36 cellular contexts compared by ENCODE assay signal in the genomic region with DNA sequence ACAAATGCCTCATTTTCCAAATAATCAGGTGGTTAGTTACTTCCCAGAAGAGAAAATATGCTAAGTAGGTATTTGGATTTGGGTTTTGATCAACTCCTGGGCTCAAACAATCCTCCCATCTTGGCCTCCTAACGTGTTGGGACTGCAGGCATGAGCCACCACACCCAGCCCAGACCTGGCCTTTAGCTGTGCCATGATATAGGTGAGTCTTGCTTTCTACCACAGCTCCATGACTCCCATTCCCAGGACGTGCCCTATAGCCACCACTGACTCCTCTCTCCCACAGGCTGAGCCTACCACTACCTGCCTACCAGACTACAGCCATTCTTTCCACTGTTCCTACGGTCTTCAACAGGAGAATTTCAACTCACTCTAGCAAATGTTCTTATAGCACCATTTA. TPM values are rescaled to one million over a fixed set of nuclear protein-coding genes. Genes with fewer than 3 reads are reported as not detected.
"Had no signal": no experiment of that assay in that cellular context is flagged by ENCODE, and none has a peak within 500 bp of the region (broad histone marks: within the 10 kb centered on the region; RNA-seq: fewer than 3 reads in every experiment).

No MANE protein-coding gene starts in this region.

- H3K27me3 ChIP-seq: ascending aorta, breast epithelium, cardiac muscle cell, colonic mucosa, dorsolateral prefrontal cortex, gastrocnemius medialis had no signal

- H3K4me3 Mint-ChIP-seq: activated CD4-positive, alpha-beta memory T cell treated with anti-CD3 and anti-CD28 coated beads for 36 hours; activated CD4-positive, alpha-beta T cell treated with anti-CD3 and anti-CD28 coated beads for 36 hours; activated CD4-positive, alpha-beta T cell treated with anti-CD3 and anti-CD28 coated beads, Interleukin-2, amount 10 ng/mL, durations not matched to agents 24 days and 14 days; activated CD8-positive, alpha-beta T cell treated with anti-CD3 and anti-CD28 coated beads, Interleukin-2, amount 10 ng/mL, durations not matched to agents 7 days and 5 days; activated naive CD4-positive, alpha-beta T cell treated with anti-CD3 and anti-CD28 coated beads, Interleukin-2, amount 10 ng/mL, durations not matched to agents 7 days and 5 days; activated naive CD8-positive, alpha-beta T cell treated with anti-CD3 and anti-CD28 coated beads, Interleukin-2, amount 10 ng/mL, durations not matched to agents 7 days and 5 days; activated T-cell treated with anti-CD3 and anti-CD28 coated beads, Interleukin-2, amount 50 U/mL, for 24 hours; activated T-cell treated with anti-CD3 and anti-CD28 coated beads, Interleukin-2, amount 50 U/mL, for 72 hours; brain; dendritic cell treated with granulocyte-macrophage colony-stimulating factor and Interleukin-4, amounts not matched to agents 40 ng/mL and 50 ng/mL, for 4 days; endodermal cell; T-cell; T-helper 1 cell treated with Interleukin-12 subunit alpha and Interleukin-12 subunit beta and Interleukin-4 antibody, amounts not matched to agents 30 μg/mL and 1 μg/mL, for 36 hours had no signal

- H3K4me1 Mint-ChIP-seq: activated CD4-positive, alpha-beta T cell treated with anti-CD3 and anti-CD28 coated beads for 36 hours; activated CD4-positive, alpha-beta T cell treated with anti-CD3 and anti-CD28 coated beads, Interleukin-2, amount 10 ng/mL, durations not matched to agents 24 days and 14 days; activated naive CD4-positive, alpha-beta T cell treated with anti-CD3 and anti-CD28 coated beads, Interleukin-2, amount 10 ng/mL, durations not matched to agents 7 days and 5 days; activated naive CD8-positive, alpha-beta T cell treated with anti-CD3 and anti-CD28 coated beads, Interleukin-2, amount 10 ng/mL, durations not matched to agents 7 days and 5 days; T-cell had no signal

- ATAC-seq: activated CD4-positive, alpha-beta T cell treated with anti-CD3 and anti-CD28 coated beads for 36 hours; activated CD8-positive, alpha-beta T cell treated with anti-CD3 and anti-CD28 coated beads, Interleukin-2, amount 10 ng/mL, durations not matched to agents 7 days and 5 days; activated naive CD4-positive, alpha-beta T cell treated with anti-CD3 and anti-CD28 coated beads, Interleukin-2, amount 50 U/mL, for 72 hours; activated T-cell treated with anti-CD3 and anti-CD28 coated beads, Interleukin-2, amount 50 U/mL, for 72 hours; esophagus mucosa; foreskin keratinocyte; gastrocnemius medialis; T-cell had no signal

- DNase-seq: activated CD4-positive, alpha-beta memory T cell treated with anti-CD3 and anti-CD28 coated beads for 36 hours; activated CD4-positive, alpha-beta T cell treated with anti-CD3 and anti-CD28 coated beads for 36 hours; activated CD4-positive, alpha-beta T cell treated with anti-CD3 and anti-CD28 coated beads, Interleukin-2, amount 10 ng/mL, durations not matched to agents 24 days and 14 days; activated CD4-positive, CD25-positive, alpha-beta regulatory T cell; activated CD4-positive, CD25-positive, alpha-beta regulatory T cell treated with anti-CD3 and anti-CD28 coated beads, Interleukin-2, amount 50 U/mL, for 72 hours; activated CD8-positive, alpha-beta memory T cell treated with anti-CD3 and anti-CD28 coated beads, Interleukin-2, amount 50 U/mL, for 48 hours; activated CD8-positive, alpha-beta T cell treated with anti-CD3 and anti-CD28 coated beads, Interleukin-2, amount 10 ng/mL, durations not matched to agents 7 days and 5 days; activated gamma-delta T cell; activated naive CD4-positive, alpha-beta T cell; activated naive CD4-positive, alpha-beta T cell treated with anti-CD3 and anti-CD28 coated beads, Interleukin-2, amount 10 ng/mL, durations not matched to agents 7 days and 5 days; activated naive CD8-positive, alpha-beta T cell treated with anti-CD3 and anti-CD28 coated beads, Interleukin-2, amount 10 ng/mL, durations not matched to agents 7 days and 5 days; activated T-cell treated with anti-CD3 and anti-CD28 coated beads for 4 hours; activated T-cell treated with anti-CD3 and anti-CD28 coated beads, Interleukin-2, amount 50 U/mL, for 24 hours; activated T-cell treated with anti-CD3 and anti-CD28 coated beads, Interleukin-2, amount 50 U/mL, for 72 hours; central memory CD4-positive, alpha-beta T cell; cerebellar nuclear complex; colonic mucosa; dorsolateral prefrontal cortex; effector memory CD4-positive, alpha-beta T cell; endodermal cell; foreskin keratinocyte; gastrocnemius medialis; glutamatergic neuron; SW 1271; T-cell; T-helper 9 cell had no signal

- H3K4me1 ChIP-seq: ascending aorta, breast epithelium, colonic mucosa had no signal

- H3K4me3 ChIP-seq: ascending aorta, breast epithelium, cardiac muscle cell, colonic mucosa, dorsolateral prefrontal cortex, gastrocnemius medialis had no signal

- H3K27ac ChIP-seq: ascending aorta, breast epithelium, cardiac muscle cell, colonic mucosa, dorsolateral prefrontal cortex, foreskin keratinocyte, gastrocnemius medialis had no signal

- H3K9me3 ChIP-seq: ascending aorta, breast epithelium, colonic mucosa, gastrocnemius medialis had no signal

- H3K36me3 Mint-ChIP-seq: activated CD4-positive, alpha-beta memory T cell treated with anti-CD3 and anti-CD28 coated beads for 36 hours; activated naive CD4-positive, alpha-beta T cell treated with anti-CD3 and anti-CD28 coated beads, Interleukin-2, amount 10 ng/mL, durations not matched to agents 7 days and 5 days; activated naive CD4-positive, alpha-beta T cell treated with anti-CD3 and anti-CD28 coated beads, Interleukin-2, amount 50 U/mL, for 72 hours; activated naive CD8-positive, alpha-beta T cell treated with anti-CD3 and anti-CD28 coated beads, Interleukin-2, amount 10 ng/mL, durations not matched to agents 7 days and 5 days; brain; T-cell had no signal

- H3K27me3 Mint-ChIP-seq: activated CD4-positive, alpha-beta memory T cell treated with anti-CD3 and anti-CD28 coated beads for 36 hours; activated CD4-positive, alpha-beta T cell treated with anti-CD3 and anti-CD28 coated beads for 36 hours; activated CD4-positive, alpha-beta T cell treated with anti-CD3 and anti-CD28 coated beads, Interleukin-2, amount 10 ng/mL, durations not matched to agents 24 days and 14 days; activated T-cell treated with anti-CD3 and anti-CD28 coated beads, Interleukin-2, amount 50 U/mL, for 24 hours; T-cell had no signal

- H3K36me3 ChIP-seq: ascending aorta, breast epithelium, cardiac muscle cell, colonic mucosa, gastrocnemius medialis had no signal

- H3K9me3 Mint-ChIP-seq: activated CD4-positive, alpha-beta memory T cell treated with anti-CD3 and anti-CD28 coated beads for 36 hours; activated CD4-positive, alpha-beta T cell treated with anti-CD3 and anti-CD28 coated beads, Interleukin-2, amount 10 ng/mL, durations not matched to agents 24 days and 14 days; activated naive CD4-positive, alpha-beta T cell treated with anti-CD3 and anti-CD28 coated beads, Interleukin-2, amount 10 ng/mL, durations not matched to agents 7 days and 5 days; activated naive CD4-positive, alpha-beta T cell treated with anti-CD3 and anti-CD28 coated beads, Interleukin-2, amount 50 U/mL, for 72 hours; activated naive CD8-positive, alpha-beta T cell treated with anti-CD3 and anti-CD28 coated beads, Interleukin-2, amount 10 ng/mL, durations not matched to agents 7 days and 5 days; activated T-cell treated with anti-CD3 and anti-CD28 coated beads, Interleukin-2, amount 50 U/mL, for 24 hours; activated T-cell treated with anti-CD3 and anti-CD28 coated beads, Interleukin-2, amount 50 U/mL, for 72 hours; dendritic cell treated with granulocyte-macrophage colony-stimulating factor and Interleukin-4, amounts not matched to agents 40 ng/mL and 50 ng/mL, for 4 days; endodermal cell; T-cell; T-helper 1 cell treated with Interleukin-12 subunit alpha and Interleukin-12 subunit beta and Interleukin-4 antibody, amounts not matched to agents 30 μg/mL and 1 μg/mL, for 36 hours had no signal

- H3K27ac Mint-ChIP-seq: activated CD4-positive, alpha-beta memory T cell treated with anti-CD3 and anti-CD28 coated beads for 36 hours; activated CD4-positive, alpha-beta T cell treated with anti-CD3 and anti-CD28 coated beads for 36 hours; activated CD4-positive, alpha-beta T cell treated with anti-CD3 and anti-CD28 coated beads, Interleukin-2, amount 10 ng/mL, durations not matched to agents 24 days and 14 days; activated CD8-positive, alpha-beta T cell treated with anti-CD3 and anti-CD28 coated beads, Interleukin-2, amount 10 ng/mL, durations not matched to agents 7 days and 5 days; activated naive CD4-positive, alpha-beta T cell treated with anti-CD3 and anti-CD28 coated beads, Interleukin-2, amount 10 ng/mL, durations not matched to agents 7 days and 5 days; activated naive CD4-positive, alpha-beta T cell treated with anti-CD3 and anti-CD28 coated beads, Interleukin-2, amount 50 U/mL, for 72 hours; activated naive CD8-positive, alpha-beta T cell treated with anti-CD3 and anti-CD28 coated beads, Interleukin-2, amount 10 ng/mL, durations not matched to agents 7 days and 5 days; activated T-cell treated with anti-CD3 and anti-CD28 coated beads, Interleukin-2, amount 50 U/mL, for 24 hours; activated T-cell treated with anti-CD3 and anti-CD28 coated beads, Interleukin-2, amount 50 U/mL, for 72 hours; dendritic cell treated with granulocyte-macrophage colony-stimulating factor and Interleukin-4, amounts not matched to agents 40 ng/mL and 50 ng/mL, for 4 days; endodermal cell; T-cell; T-helper 1 cell treated with Interleukin-12 subunit alpha and Interleukin-12 subunit beta and Interleukin-4 antibody, amounts not matched to agents 30 μg/mL and 1 μg/mL, for 36 hours had no signal

RNA-seq across cellular contexts. Expression of a gene that starts 1.8 kb away (rescaled TPM):
- total RNA-seq: activated CD4-positive, alpha-beta memory T cell treated with anti-CD3 and anti-CD28 coated beads for 36 hours; activated CD4-positive, alpha-beta T cell treated with anti-CD3 and anti-CD28 coated beads for 36 hours; activated CD4-positive, alpha-beta T cell treated with anti-CD3 and anti-CD28 coated beads, Interleukin-2, amount 10 ng/mL, durations not matched to agents 24 days and 14 days; activated CD8-positive, alpha-beta T cell treated with anti-CD3 and anti-CD28 coated beads, Interleukin-2, amount 10 ng/mL, durations not matched to agents 7 days and 5 days; activated naive CD4-positive, alpha-beta T cell treated with anti-CD3 and anti-CD28 coated beads, Interleukin-2, amount 50 U/mL, for 72 hours; activated naive CD8-positive, alpha-beta T cell treated with anti-CD3 and anti-CD28 coated beads, Interleukin-2, amount 10 ng/mL, durations not matched to agents 7 days and 5 days; activated T-cell treated with anti-CD3 and anti-CD28 coated beads, Interleukin-2, amount 50 U/mL, for 72 hours; ascending aorta; cardiac muscle cell; epithelial cell of proximal tubule; esophagus mucosa; foreskin keratinocyte; T-helper 2 cell treated with Interferon-gamma antibody and Interleukin-4, amounts not matched to agents 100 ng/mL and 5 ng/mL, for 36 hours had no signal
- polyA plus RNA-seq: cardiac muscle cell, foreskin keratinocyte had no signal
